21 cellular contexts compared by ENCODE assay signal in the genomic region with DNA sequence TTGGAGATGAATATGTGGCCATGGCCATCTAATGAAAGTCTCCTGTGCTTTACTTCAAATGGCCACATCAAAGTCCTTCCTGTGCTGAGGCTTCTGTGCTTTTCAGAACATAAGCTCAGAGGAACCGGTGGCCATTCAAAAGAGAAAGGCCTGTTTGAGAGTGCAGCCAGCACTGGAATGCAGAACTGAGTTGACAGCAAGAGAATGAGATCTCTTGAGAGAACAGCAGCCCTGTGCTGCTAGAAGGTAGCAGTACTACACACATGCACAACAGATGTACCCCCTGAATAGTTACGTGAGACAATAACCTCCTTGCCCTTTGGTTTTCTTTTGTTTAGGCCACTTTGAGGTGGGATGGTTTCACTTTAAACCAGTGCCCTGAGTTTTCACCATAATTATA.
DNase-seq lines count a peak whose midpoint lies in the region; ATAC-seq and TF ChIP-seq lines count a peak whose summit lies in the region.
"Had no signal": no experiment of that assay in that cellular context is flagged by ENCODE, and none has a peak within 500 bp of the region (broad histone marks: within the 10 kb centered on the region; RNA-seq: fewer than 3 reads in every experiment).

No MANE protein-coding gene starts in this region.

- H3K9me3 ChIP-seq in ascending aorta (no peaks in the 10 kb centered on the region), heart right ventricle (no peaks in the 10 kb centered on the region), smooth muscle cell (replicated peaks; ENCODE audit: low read depth) (no peaks in the 10 kb centered on the region)
- H3K9me3 ChIP-seq: BE2C had no signal

- peaks cover 87% of the 10 kb centered on the region for H4K20me1 ChIP-seq in smooth muscle cell (ENCODE audit: low read depth)

- H3K36me3 Mint-ChIP-seq in activated CD4-positive, alpha-beta memory T cell treated with anti-CD3 and anti-CD28 coated beads, Interleukin-2, amount 10 ng/mL, durations not matched to agents 7 days and 5 days (ENCODE audit: low read depth), result no peaks in the 10 kb centered on the region
- H3K36me3 Mint-ChIP-seq: CD4-positive, alpha-beta memory T cell had no signal

- TF ChIP-seq CTCF in HFF-Myc (IDR thresholded peaks at IDR 0.05; ENCODE audit: low read depth, low read length, missing control alignments) (no peak), ascending aorta (IDR thresholded peaks at IDR 0.05) (no peak), heart right ventricle (IDR thresholded peaks at IDR 0.05) (no peak), smooth muscle cell (IDR thresholded peaks at IDR 0.05; ENCODE audit: borderline replicate concordance, insufficient read depth, poor library complexity, severe bottlenecking) (no peak)

- CTCF ChIA-PET in activated CD4-positive, alpha-beta memory T cell treated with anti-CD3 and anti-CD28 coated beads, Interleukin-2, amount 10 ng/mL, durations not matched to agents 7 days and 5 days (lab: Charles Lee), result no interaction called here

- no peak overlapping the region for H3K4me3 Mint-ChIP-seq in activated CD4-positive, alpha-beta memory T cell treated with anti-CD3 and anti-CD28 coated beads, Interleukin-2, amount 10 ng/mL, durations not matched to agents 7 days and 5 days
- H3K4me3 Mint-ChIP-seq: CD4-positive, alpha-beta memory T cell; HFFc6 had no signal

- H3K27me3 Mint-ChIP-seq in activated CD4-positive, alpha-beta memory T cell treated with anti-CD3 and anti-CD28 coated beads, Interleukin-2, amount 10 ng/mL, durations not matched to agents 7 days and 5 days, result no peaks in the 10 kb centered on the region
- H3K27me3 Mint-ChIP-seq: CD4-positive, alpha-beta memory T cell had no signal

- no peaks in the 10 kb centered on the region for H3K27me3 ChIP-seq in ascending aorta
- no peaks in the 10 kb centered on the region for H3K27me3 ChIP-seq in heart right ventricle
- no peaks in the 10 kb centered on the region for H3K27me3 ChIP-seq in smooth muscle cell (ENCODE audit: low read depth)

- H3K4me1 ChIP-seq in ascending aorta (peaks cover 0 to 52% of the 10 kb centered on the region in 2 donors), heart right ventricle (peaks cover 3 to 82% (median 50%) of the 10 kb centered on the region in 9 donors), smooth muscle cell (ENCODE audit: low read depth) (peaks cover 7% of the 10 kb centered on the region)
- H3K4me1 ChIP-seq: BE2C had no signal

- ATAC-seq in heart right ventricle, result peak in 6 of 8 donors; percentile 14 to 43 (median 29)
- ATAC-seq: HepG2, Panc1 had no signal

- no peak overlapping the region for H3K9ac ChIP-seq in smooth muscle cell (ENCODE audit: low read depth)

- H3F3A ChIP-seq in smooth muscle cell (ENCODE audit: low read depth), result no peaks in the 10 kb centered on the region

- no peaks in the 10 kb centered on the region for H3K4me1 Mint-ChIP-seq in activated CD4-positive, alpha-beta memory T cell treated with anti-CD3 and anti-CD28 coated beads, Interleukin-2, amount 10 ng/mL, durations not matched to agents 7 days and 5 days
- H3K4me1 Mint-ChIP-seq: CD4-positive, alpha-beta memory T cell had no signal

- intact Hi-C loops in ascending aorta (cut with DNase I), result loop anchor here (2.0 kb wide), 1 partner anchor 291 kb away; no protein-coding TSS in a partner anchor
- intact Hi-C loops in heart right ventricle (cut with DNase I), result loop anchor here in 4 of 10 donors (2.0 to 10.0 kb wide), 3 partner anchors 289 to 335 kb away; a partner anchor contains a TSS

- H3K79me2 ChIP-seq in smooth muscle cell (ENCODE audit: low read depth), result peaks cover 32% of the 10 kb centered on the region

- peak overlapping the region; percentile 31 for H3K4me2 ChIP-seq in smooth muscle cell

- no peaks in the 10 kb centered on the region for H3K36me3 ChIP-seq in ascending aorta
- no peaks in the 10 kb centered on the region for H3K36me3 ChIP-seq in heart right ventricle
- no peaks in the 10 kb centered on the region for H3K36me3 ChIP-seq in smooth muscle cell (ENCODE audit: low read depth)
- H3K36me3 ChIP-seq: BE2C had no signal

- POLR2A ChIA-PET in activated CD4-positive, alpha-beta memory T cell treated with anti-CD3 and anti-CD28 coated beads, Interleukin-2, amount 10 ng/mL, durations not matched to agents 7 days and 5 days (lab: Charles Lee), result no interaction called here

- 17 to 26% methylated on average over 2 of the region's 2 CpGs for WGBS in heart right ventricle, 2 donors
- 31% methylated on average over 2 of the region's 2 CpGs for WGBS in smooth muscle cell (ENCODE audit: low lambda C conversion rate)

- no peaks in the 10 kb centered on the region for H3K9me3 Mint-ChIP-seq in activated CD4-positive, alpha-beta memory T cell treated with anti-CD3 and anti-CD28 coated beads, Interleukin-2, amount 10 ng/mL, durations not matched to agents 7 days and 5 days
- H3K9me3 Mint-ChIP-seq: HFFc6 had no signal

- H3K4me3 ChIP-seq in HFF-Myc (replicated peaks; ENCODE audit: low read depth, low read length) (no peak overlapping the region), ascending aorta (no peak overlapping the region), heart right ventricle (no peak overlapping the region), smooth muscle cell (no peak overlapping the region)

- H2AFZ ChIP-seq in smooth muscle cell (ENCODE audit: low read depth), result no peak overlapping the region

- peak overlapping the region; percentile 36 to 37 for H3K27ac ChIP-seq in ascending aorta
- peak overlapping the region in 3 of 10 donors; percentile 14 to 39 (median 18) for H3K27ac ChIP-seq in heart right ventricle
- H3K27ac ChIP-seq in smooth muscle cell (ENCODE audit: low read depth), result no peak overlapping the region

- no peak overlapping the region for H3K27ac Mint-ChIP-seq in activated CD4-positive, alpha-beta memory T cell treated with anti-CD3 and anti-CD28 coated beads, Interleukin-2, amount 10 ng/mL, durations not matched to agents 7 days and 5 days
- H3K27ac Mint-ChIP-seq: CD4-positive, alpha-beta memory T cell; HFFc6 had no signal

- peak; percentile 65 for DNase-seq in HFF-Myc (ENCODE audit: extremely low read depth, low read depth)
- no peak for DNase-seq in ascending aorta (ENCODE audit: low spot score in 2 of 2)
- no peak for DNase-seq in heart right ventricle
- DNase-seq in smooth muscle cell (lab: John Stamatoyannopoulos, UW; ENCODE audit: unreplicated experiment), result no peak
- DNase-seq in activated CD4-positive, alpha-beta memory T cell treated with anti-CD3 and anti-CD28 coated beads, Interleukin-2, amount 10 ng/mL, durations not matched to agents 7 days and 5 days, result no peak
- DNase-seq in HuH-7 (ENCODE audit: low spot score), result no peak
- DNase-seq in NAMALWA (ENCODE audit: low spot score), result no peak
- DNase-seq: ACHN; BE2C; CD4-positive, alpha-beta memory T cell; DMS79; GF-D8; GOT3; HFFc6; Karpas-422; NCI-H1417 treated with DMSO at 0.1 percent for 48 hours; NCI-H2029; NCI-H510A; SHP77 treated with DMSO at 0.1 percent for 48 hours had no signal
